Comparison of ENCODE assay signal across 1 cellular context in genomic region chr20:3894796-3895195, GRCh38.
TF ChIP-seq lines count a peak whose summit lies in the region.

No MANE protein-coding gene starts in this region.

TF ChIP-seq in GM23338, 12 proteins besides CTCF, POLR2A, EP300 and RAD21:
- TF ChIP-seq, protein P1, sequence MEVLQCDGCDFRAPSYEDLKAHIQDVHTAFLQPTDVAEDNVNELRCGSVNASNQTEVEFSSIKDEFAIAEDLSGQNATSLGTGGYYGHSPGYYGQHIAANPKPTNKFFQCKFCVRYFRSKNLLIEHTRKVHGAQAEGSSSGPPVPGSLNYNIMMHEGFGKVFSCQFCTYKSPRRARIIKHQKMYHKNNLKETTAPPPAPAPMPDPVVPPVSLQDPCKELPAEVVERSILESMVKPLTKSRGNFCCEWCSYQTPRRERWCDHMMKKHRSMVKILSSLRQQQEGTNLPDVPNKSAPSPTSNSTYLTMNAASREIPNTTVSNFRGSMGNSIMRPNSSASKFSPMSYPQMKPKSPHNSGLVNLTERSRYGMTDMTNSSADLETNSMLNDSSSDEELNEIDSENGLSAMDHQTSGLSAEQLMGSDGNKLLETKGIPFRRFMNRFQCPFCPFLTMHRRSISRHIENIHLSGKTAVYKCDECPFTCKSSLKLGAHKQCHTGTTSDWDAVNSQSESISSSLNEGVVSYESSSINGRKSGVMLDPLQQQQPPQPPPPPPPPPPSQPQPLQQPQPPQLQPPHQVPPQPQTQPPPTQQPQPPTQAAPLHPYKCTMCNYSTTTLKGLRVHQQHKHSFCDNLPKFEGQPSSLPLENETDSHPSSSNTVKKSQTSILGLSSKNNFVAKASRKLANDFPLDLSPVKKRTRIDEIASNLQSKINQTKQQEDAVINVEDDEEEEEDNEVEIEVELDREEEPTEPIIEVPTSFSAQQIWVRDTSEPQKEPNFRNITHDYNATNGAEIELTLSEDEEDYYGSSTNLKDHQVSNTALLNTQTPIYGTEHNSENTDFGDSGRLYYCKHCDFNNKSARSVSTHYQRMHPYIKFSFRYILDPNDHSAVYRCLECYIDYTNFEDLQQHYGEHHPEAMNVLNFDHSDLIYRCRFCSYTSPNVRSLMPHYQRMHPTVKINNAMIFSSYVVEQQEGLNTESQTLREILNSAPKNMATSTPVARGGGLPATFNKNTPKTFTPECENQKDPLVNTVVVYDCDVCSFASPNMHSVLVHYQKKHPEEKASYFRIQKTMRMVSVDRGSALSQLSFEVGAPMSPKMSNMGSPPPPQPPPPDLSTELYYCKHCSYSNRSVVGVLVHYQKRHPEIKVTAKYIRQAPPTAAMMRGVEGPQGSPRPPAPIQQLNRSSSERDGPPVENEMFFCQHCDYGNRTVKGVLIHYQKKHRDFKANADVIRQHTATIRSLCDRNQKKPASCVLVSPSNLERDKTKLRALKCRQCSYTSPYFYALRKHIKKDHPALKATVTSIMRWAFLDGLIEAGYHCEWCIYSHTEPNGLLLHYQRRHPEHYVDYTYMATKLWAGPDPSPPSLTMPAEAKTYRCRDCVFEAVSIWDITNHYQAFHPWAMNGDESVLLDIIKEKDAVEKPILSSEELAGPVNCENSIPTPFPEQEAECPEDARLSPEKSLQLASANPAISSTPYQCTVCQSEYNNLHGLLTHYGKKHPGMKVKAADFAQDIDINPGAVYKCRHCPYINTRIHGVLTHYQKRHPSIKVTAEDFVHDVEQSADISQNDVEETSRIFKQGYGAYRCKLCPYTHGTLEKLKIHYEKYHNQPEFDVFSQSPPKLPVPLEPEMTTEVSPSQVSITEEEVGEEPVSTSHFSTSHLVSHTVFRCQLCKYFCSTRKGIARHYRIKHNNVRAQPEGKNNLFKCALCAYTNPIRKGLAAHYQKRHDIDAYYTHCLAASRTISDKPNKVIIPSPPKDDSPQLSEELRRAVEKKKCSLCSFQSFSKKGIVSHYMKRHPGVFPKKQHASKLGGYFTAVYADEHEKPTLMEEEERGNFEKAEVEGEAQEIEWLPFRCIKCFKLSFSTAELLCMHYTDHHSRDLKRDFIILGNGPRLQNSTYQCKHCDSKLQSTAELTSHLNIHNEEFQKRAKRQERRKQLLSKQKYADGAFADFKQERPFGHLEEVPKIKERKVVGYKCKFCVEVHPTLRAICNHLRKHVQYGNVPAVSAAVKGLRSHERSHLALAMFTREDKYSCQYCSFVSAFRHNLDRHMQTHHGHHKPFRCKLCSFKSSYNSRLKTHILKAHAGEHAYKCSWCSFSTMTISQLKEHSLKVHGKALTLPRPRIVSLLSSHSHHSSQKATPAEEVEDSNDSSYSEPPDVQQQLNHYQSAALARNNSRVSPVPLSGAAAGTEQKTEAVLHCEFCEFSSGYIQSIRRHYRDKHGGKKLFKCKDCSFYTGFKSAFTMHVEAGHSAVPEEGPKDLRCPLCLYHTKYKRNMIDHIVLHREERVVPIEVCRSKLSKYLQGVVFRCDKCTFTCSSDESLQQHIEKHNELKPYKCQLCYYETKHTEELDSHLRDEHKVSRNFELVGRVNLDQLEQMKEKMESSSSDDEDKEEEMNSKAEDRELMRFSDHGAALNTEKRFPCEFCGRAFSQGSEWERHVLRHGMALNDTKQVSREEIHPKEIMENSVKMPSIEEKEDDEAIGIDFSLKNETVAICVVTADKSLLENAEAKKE (CRISPR knock-in tag; IDR thresholded peaks at IDR 0.05), result no peak
- TF ChIP-seq ETS1 (IDR thresholded peaks at IDR 0.05) (no peak), EZH2phosphoT487 (IDR thresholded peaks at IDR 0.05; ENCODE audit: unreplicated experiment) (no peak), NANOG (IDR thresholded peaks at IDR 0.05; ENCODE audit: borderline replicate concordance) (no peak)
TF ChIP-seq in GM23338: peak in this region for 0.
